9 cellular contexts compared by ENCODE assay signal in genomic region chr1:202034683-202035462, GRCh38. TPM values are rescaled to one million over a fixed set of nuclear protein-coding genes. Genes with fewer than 3 reads are reported as not detected.
DNase-seq lines count a peak whose midpoint lies in the region; ATAC-seq, FAIRE-seq and TF ChIP-seq lines count a peak whose summit lies in the region.
"Had no signal": no experiment of that assay in that cellular context is flagged by ENCODE, and none has a peak within 500 bp of the region (broad histone marks: within the 10 kb centered on the region; RNA-seq: fewer than 3 reads in every experiment).

No MANE protein-coding gene starts in this region.

- H3K4me2 ChIP-seq in GM12878 (ENCODE audit: control insufficient read depth, insufficient read depth): no peak overlapping the region
- H3K4me2 ChIP-seq in H9 (ENCODE audit: insufficient read depth, insufficient read length, low read length): no peak overlapping the region

- no peak overlapping the region for H3K18ac ChIP-seq in H9 (ENCODE audit: insufficient read length, low read depth, low read length)

- H3K79me1 ChIP-seq in H9 (ENCODE audit: insufficient read depth, low read depth, low read length, poor library complexity, severe bottlenecking): no peaks in the 10 kb centered on the region

- no peak overlapping the region for H3T11ph ChIP-seq in H9 (ENCODE audit: low read length)

- H2BK5ac ChIP-seq in H9 (ENCODE audit: insufficient read length, low read length): no peak overlapping the region

- no peaks in the 10 kb centered on the region for H3K27me3 ChIP-seq in GM12878 (replicated peaks in 1 of 2; ENCODE audit: control insufficient read depth in 2 of 2, insufficient read depth in 2 of 2, low read length in 1 of 2)
- H3K27me3 ChIP-seq in aorta (ENCODE audit: control insufficient read depth in 1 of 2, insufficient read depth in 2 of 2, low read length in 1 of 2): no peaks in the 10 kb centered on the region
- H3K27me3 ChIP-seq in H9 (ENCODE audit: insufficient read depth, low read length): no peaks in the 10 kb centered on the region

- no TSS peak for BruUV-seq in GM12878 (replicated peaks; lab: Mats Ljungman, UMichigan)

- H4K8ac ChIP-seq in H9 (replicated peaks; ENCODE audit: insufficient read length, low read depth, low read length): no peak overlapping the region

- CTCF ChIA-PET in GM10248 (lab: Yijun Ruan, JAX) (interaction anchor here (1.2 to 1.3 kb wide), 2 partner anchors 35 to 101 kb away, joined by 3 to 5 read pairs; no protein-coding TSS in a partner anchor), GM12878 (lab: Yijun Ruan, JAX) (interaction anchor here (0.6 to 1.4 kb wide), 3 partner anchors 26 to 38 kb away, joined by 3 to 5 read pairs (median 3); no protein-coding TSS in a partner anchor)

- H3K4me3 ChIP-seq in GM12878 (no peak overlapping the region), aorta (ENCODE audit: low read length in 2 of 2) (no peak overlapping the region)

- no peak overlapping the region for H3K4ac ChIP-seq in H9 (ENCODE audit: low read depth, low read length)

- peak; percentile 92 for TF ChIP-seq EP300 in Ishikawa (IDR thresholded peaks at IDR 0.05; ENCODE audit: borderline replicate concordance)
- TF ChIP-seq EP300 in GM12878 (IDR thresholded peaks at IDR 0.05; ENCODE audit: borderline replicate concordance in 1 of 2, control insufficient read depth in 1 of 2, low read depth in 2 of 2, low read length in 2 of 2): 0 out of 4 replicates have a peak, but pooled peaks of 1 of the 2 experiments have one; percentile 41

- no peak overlapping the region for H3K23ac ChIP-seq in H9 (ENCODE audit: insufficient read length, low read depth, low read length)

- H3K4me1 Mint-ChIP-seq in stimulated activated naive CD8-positive, alpha-beta T cell treated with anti-CD3 and anti-CD28 coated beads, Interleukin-15, amount 100 ng/mL, for 72 hours: no peaks in the 10 kb centered on the region
- peaks cover 5 to 10% of the 10 kb centered on the region in 2 experiments for H3K4me1 Mint-ChIP-seq in H9
- H3K4me1 Mint-ChIP-seq: neural crest cell had no signal

- 20% methylated on average over 20 of the region's 20 CpGs for WGBS in GM12878 (ENCODE audit: insufficient coverage, insufficient replicate concordance, low lambda C conversion rate, missing lambda C conversion rate)
- 6 to 9% methylated on average over 20 of the region's 20 CpGs for WGBS in aorta, 2 donors
- no CpG with 5 or more reads among the region's 20 CpGs for WGBS in H9 (ENCODE audit: extremely low coverage, insufficient read length, low lambda C conversion rate)

- no peak overlapping the region for H3K4me3 Mint-ChIP-seq in stimulated activated naive CD8-positive, alpha-beta T cell treated with anti-CD3 and anti-CD28 coated beads, Interleukin-15, amount 100 ng/mL, for 72 hours
- no peak overlapping the region for H3K4me3 Mint-ChIP-seq in H9
- H3K4me3 Mint-ChIP-seq: neural crest cell had no signal

- no peak overlapping the region for H2BK12ac ChIP-seq in H9 (ENCODE audit: insufficient read length, low read depth, low read length)

- no peak overlapping the region for H2BK120ac ChIP-seq in H9 (ENCODE audit: low read depth, low read length, poor library complexity, severe bottlenecking)

- no peaks in the 10 kb centered on the region for H3K9me3 Mint-ChIP-seq in stimulated activated naive CD8-positive, alpha-beta T cell treated with anti-CD3 and anti-CD28 coated beads, Interleukin-15, amount 100 ng/mL, for 72 hours
- H3K9me3 Mint-ChIP-seq in H9: no peaks in the 10 kb centered on the region
- H3K9me3 Mint-ChIP-seq: neural crest cell had no signal

- no peak overlapping the region for H2BK20ac ChIP-seq in H9 (ENCODE audit: low read depth, low read length, poor library complexity, severe bottlenecking)

- no peak overlapping the region for H3K27ac Mint-ChIP-seq in stimulated activated naive CD8-positive, alpha-beta T cell treated with anti-CD3 and anti-CD28 coated beads, Interleukin-15, amount 100 ng/mL, for 72 hours
- no peak overlapping the region for H3K27ac Mint-ChIP-seq in H9

- no peak overlapping the region for H3K56ac ChIP-seq in H9 (ENCODE audit: insufficient read length, low read depth, low read length)

- H3K9me3 ChIP-seq in GM12878 (replicated peaks; ENCODE audit: control insufficient read depth, insufficient read depth, low read length): no peaks in the 10 kb centered on the region; the same call in 2 of the 3 replicates
- H3K9me3 ChIP-seq in aorta (ENCODE audit: control insufficient read depth, low read length): no peaks in the 10 kb centered on the region
- no peaks in the 10 kb centered on the region for H3K9me3 ChIP-seq in H9 (ENCODE audit: control insufficient read depth, low read depth, low read length)

- SMC1A ChIA-PET in GM12878 (lab: Charles Lee; ENCODE audit: uncharacterized antibody, unreplicated experiment): interaction anchor here (0.8 to 2.4 kb wide), 7 partner anchors 21 to 120 kb away, joined by 3 to 12 read pairs (median 4); partner anchors contain the start of gene ELF3

- no peaks in the 10 kb centered on the region for H3K23me2 ChIP-seq in H9 (ENCODE audit: insufficient read length, low read depth, low read length, poor library complexity, severe bottlenecking)

- H3K4me1 ChIP-seq in GM12878 (ENCODE audit: control insufficient read depth, insufficient read depth, low read length) (peaks cover 13% of the 10 kb centered on the region), aorta (ENCODE audit: control insufficient read depth in 1 of 2, insufficient read depth in 2 of 2, low read length in 2 of 2) (no peaks in the 10 kb centered on the region), H9 (ENCODE audit: insufficient read depth, low read length) (no peaks in the 10 kb centered on the region; the same call in none of the 2 replicates)

- H3K27ac ChIP-seq in GM12878 (ENCODE audit: control insufficient read depth, insufficient read depth): no peak overlapping the region
- H3K27ac ChIP-seq in aorta (ENCODE audit: low read depth in 1 of 2, low read length in 2 of 2): peak overlapping the region; percentile 1 to 83
- H3K27ac ChIP-seq in H9 (ENCODE audit: insufficient read length, low read depth, low read length): no peak overlapping the region

- no peaks in the 10 kb centered on the region for H3K36me3 Mint-ChIP-seq in H9 (ENCODE audit: insufficient read depth in 1 of 3, low read depth in 3 of 3)

- POLR2A ChIA-PET in GM10248 (lab: Yijun Ruan, JAX): no interaction called here
- POLR2A ChIA-PET in GM12878 (lab: Charles Lee): interaction anchor here (0.7 to 1.8 kb wide), 6 partner anchors 10 to 628 kb away, joined by 3 to 12 read pairs (median 4); partner anchors contain the start of genes ELF3 and PTPN7

- no peak overlapping the region for H4K5ac ChIP-seq in H9 (ENCODE audit: insufficient read length, low read depth, low read length)

- H3K27me3 Mint-ChIP-seq in stimulated activated naive CD8-positive, alpha-beta T cell treated with anti-CD3 and anti-CD28 coated beads, Interleukin-15, amount 100 ng/mL, for 72 hours: no peaks in the 10 kb centered on the region
- H3K27me3 Mint-ChIP-seq in H9 (ENCODE audit: low read depth): no peaks in the 10 kb centered on the region

- peak; percentile 28; the same call in 1 of the 2 replicates for TF ChIP-seq RAD21 in Ishikawa (IDR thresholded peaks at IDR 0.05; ENCODE audit: low read depth)
- TF ChIP-seq RAD21 in GM12878 (IDR thresholded peaks at IDR 0.05; ENCODE audit: insufficient read depth, low read depth, low read length): no peak

- no peak overlapping the region for H2BK15ac ChIP-seq in H9 (ENCODE audit: low read depth, low read length)

- H3K79me2 ChIP-seq in GM12878 (ENCODE audit: control insufficient read depth, insufficient read depth, low read length) (no peaks in the 10 kb centered on the region), H9 (ENCODE audit: insufficient read depth, low read length) (no peaks in the 10 kb centered on the region)

- no peak for TF ChIP-seq POLR2A in GM12878 (IDR thresholded peaks at IDR 0.05; ENCODE audit: low read depth, low read length)

- no peak overlapping the region for H4K91ac ChIP-seq in H9 (ENCODE audit: insufficient read length, low read depth, low read length)

- H2AK5ac ChIP-seq in H9 (ENCODE audit: insufficient read length, low read length): no peak overlapping the region

- H3K36me3 ChIP-seq in GM12878 (ENCODE audit: control insufficient read depth in 2 of 2, insufficient read depth in 2 of 2, low read length in 1 of 2): no peaks in the 10 kb centered on the region
- H3K36me3 ChIP-seq in aorta (ENCODE audit: control insufficient read depth in 1 of 2, insufficient read depth in 2 of 2, low read length in 1 of 2): no peaks in the 10 kb centered on the region

- ATAC-seq in GM12878: peak; percentile 89
- peak; percentile 97 for ATAC-seq in left lobe of liver
- peak; percentile 92 for ATAC-seq in aorta (ENCODE audit: low FRiP score)
- no peak for ATAC-seq in stimulated activated naive CD8-positive, alpha-beta T cell treated with anti-CD3 and anti-CD28 coated beads, Interleukin-15, amount 100 ng/mL, for 72 hours
- no peak for ATAC-seq in HG02870 (IDR thresholded peaks at IDR 0.05; ENCODE audit: unreplicated experiment)

- H3K9ac ChIP-seq in GM12878 (ENCODE audit: control insufficient read depth, insufficient read depth, low read length) (no peak overlapping the region), H9 (ENCODE audit: extremely low read depth, insufficient read length, low read length) (no peak overlapping the region)

- RAD21 ChIA-PET in GM12878 (lab: Charles Lee; ENCODE audit: unreplicated experiment): interaction anchor here (0.8 to 1.6 kb wide), 5 partner anchors 9 to 78 kb away, joined by 3 to 14 read pairs (median 3); partner anchors contain the start of gene ELF3

- H2AFZ ChIP-seq in GM12878 (ENCODE audit: control insufficient read depth, low read depth, low read length) (no peak overlapping the region), H9 (ENCODE audit: low read length) (no peak overlapping the region)

- DNase-seq in GM10248 (ENCODE audit: extremely low spot score) (peak; percentile 66), GM12878 (ENCODE audit: low read depth, low spot score) (peak; percentile 35), left lobe of liver (ENCODE audit: low spot score) (peak; percentile 93), aorta (peak; percentile 93 to 96), H9 (no peak)
- DNase-seq in stimulated activated naive CD8-positive, alpha-beta T cell treated with anti-CD3 and anti-CD28 coated beads, Interleukin-15, amount 100 ng/mL, for 72 hours: no peak

- intact Hi-C loops in GM12878 (cut with micrococcal nuclease; ENCODE audit: unreplicated experiment) (no loop called here), aorta (cut with DNase I) (no loop called here)

- H4K20me1 ChIP-seq in GM12878 (ENCODE audit: control insufficient read depth, insufficient read depth) (no peaks in the 10 kb centered on the region), H9 (ENCODE audit: control insufficient read depth, insufficient read depth, insufficient read length) (no peaks in the 10 kb centered on the region)

- no peak for FAIRE-seq in GM12878 (lab: Jason Lieb, UNC)

- in situ Hi-C loops in GM12878 (cut with MboI): no loop called here

- TF ChIP-seq CTCF in GM10248 (IDR thresholded peaks at IDR 0.05; ENCODE audit: control extremely low read depth, extremely low read depth, low read depth, missing control alignments) (no peak), GM12878 (IDR thresholded peaks at IDR 0.05 in 2 of 3, conservative IDR thresholded peaks at IDR 0.05 in 1 of 3; ENCODE audit: control insufficient read depth in 2 of 3, extremely low read depth in 1 of 3, insufficient read depth in 1 of 3, low read depth in 3 of 3, low read length in 3 of 3) (no peak), H9 (conservative IDR thresholded peaks at IDR 0.05) (no peak)

- no peak overlapping the region; the same call in 1 of the 2 replicates for H3K14ac ChIP-seq in H9 (ENCODE audit: insufficient read depth, low read length)

RNA-seq across cellular contexts. Expression of gene ELF3, which starts 24.5 kb away (rescaled TPM):
- 1.4 and 1.7 TPM in 2 replicates for total RNA-seq in GM12878 (2013; cell fraction: nucleolus; rRNA removed)
- 0.40 and 0.93 TPM in 2 replicates for total RNA-seq in GM12878 (2014; rRNA removed)
- total RNA-seq in GM12878 (2014; rRNA removed; fragmentation: Illumina TruSeq; extraction: Trizol): 0.58 and 0.97 TPM in 2 replicates
- total RNA-seq in GM12878 (2021): 1.1 and 2.4 TPM in 2 replicates
- 0.22 TPM for polyA plus RNA-seq in GM12878 (2011; ENCODE audit: low read depth)
- polyA plus RNA-seq in GM12878 (2011; rRNA removed): 8.9 and 14.3 TPM in 2 replicates
- 19.5 and 23.0 TPM in 2 replicates for polyA plus RNA-seq in GM12878 (2011; cell fraction: cytosol; rRNA removed)
- polyA plus RNA-seq in GM12878 (2011; cell fraction: nucleus; rRNA removed): 52.6 and 56.4 TPM in 2 replicates
- polyA plus RNA-seq in GM12878 (2012): 0.22 and 0.52 TPM in 2 replicates
- polyA plus RNA-seq in GM12878 (2014; fragmentation: Illumina TruSeq; extraction: Trizol): 0.13 and 0.94 TPM in 2 replicates
- polyA plus RNA-seq in GM12878 (2014; fragmentation: Nextera tagmentation; extraction: Ambion mirVana): under 1 TPM in 1 of 2 experiments, not detected in 1; 0.07 TPM
- 0.68 and 1.1 TPM in 2 replicates for polyA plus RNA-seq in GM12878 (2014; rRNA removed)
- under 1 TPM; 0.12 to 0.39 TPM for polyA plus RNA-seq in GM12878 (2016; fragmentation: Nextera tagmentation; extraction: Ambion mirVana)
- polyA minus RNA-seq in GM12878 (2011; rRNA and poly(A)+ RNA removed): 13.1 and 27.0 TPM in 2 replicates
- 5.7 and 9.1 TPM in 2 replicates for polyA minus RNA-seq in GM12878 (2011; cell fraction: cytosol; rRNA and poly(A)+ RNA removed)
- polyA minus RNA-seq in GM12878 (2011; cell fraction: nucleus; rRNA and poly(A)+ RNA removed): 17.2 and 27.5 TPM in 2 replicates
- total RNA-seq in left lobe of liver: 16.2 TPM
- under 1 TPM; 0.27 to 0.68 TPM for total RNA-seq in aorta
- 10 to 100 TPM in 1 of 2 donors, 1 to 10 TPM in 1; 2.3 to 50.6 TPM for polyA plus RNA-seq in aorta
- 9.1 and 10.4 TPM in 2 replicates for total RNA-seq in H9 (2021)

RNA-seq across cellular contexts. Expression of gene RNPEP, which starts 52.4 kb away (rescaled TPM):
- 27.9 and 30.7 TPM in 2 replicates for total RNA-seq in GM12878 (2013; cell fraction: nucleolus; rRNA removed)
- 38.1 and 38.5 TPM in 2 replicates for total RNA-seq in GM12878 (2014; rRNA removed)
- total RNA-seq in GM12878 (2014; rRNA removed; fragmentation: Illumina TruSeq; extraction: Trizol): 24.5 and 25.2 TPM in 2 replicates
- 45.6 and 47.7 TPM in 2 replicates for total RNA-seq in GM12878 (2021)
- polyA plus RNA-seq in GM12878 (2011; ENCODE audit: low read depth): 24.7 TPM
- polyA plus RNA-seq in GM12878 (2011; rRNA removed): 31.9 and 47.8 TPM in 2 replicates
- polyA plus RNA-seq in GM12878 (2011; cell fraction: cytosol; rRNA removed): 39.6 and 56.8 TPM in 2 replicates
- 41.7 and 51.7 TPM in 2 replicates for polyA plus RNA-seq in GM12878 (2011; cell fraction: nucleus; rRNA removed)
- polyA plus RNA-seq in GM12878 (2012): 33.8 and 36.3 TPM in 2 replicates
- 58.6 and 71.0 TPM in 2 replicates for polyA plus RNA-seq in GM12878 (2014; fragmentation: Illumina TruSeq; extraction: Trizol)
- 10 to 100 TPM; 18.3 to 21.6 TPM for polyA plus RNA-seq in GM12878 (2014; fragmentation: Nextera tagmentation; extraction: Ambion mirVana)
- 40.8 and 41.5 TPM in 2 replicates for polyA plus RNA-seq in GM12878 (2014; rRNA removed)
- polyA plus RNA-seq in GM12878 (2016; fragmentation: Nextera tagmentation; extraction: Ambion mirVana): 10 to 100 TPM; 62.8 to 68.2 TPM
- polyA minus RNA-seq in GM12878 (2011; rRNA and poly(A)+ RNA removed): 32.0 and 39.9 TPM in 2 replicates
- 17.9 and 27.0 TPM in 2 replicates for polyA minus RNA-seq in GM12878 (2011; cell fraction: cytosol; rRNA and poly(A)+ RNA removed)
- polyA minus RNA-seq in GM12878 (2011; cell fraction: nucleus; rRNA and poly(A)+ RNA removed): 8.7 and 11.4 TPM in 2 replicates
- total RNA-seq in left lobe of liver: 36.3 TPM
- total RNA-seq in aorta: 10 to 100 TPM; 28.0 to 43.1 TPM
- polyA plus RNA-seq in aorta: 10 to 100 TPM; 29.1 to 31.6 TPM
- 49.2 and 49.9 TPM in 2 replicates for total RNA-seq in H9 (2021)

Comparison
In these comparisons a context has a peak if more than half of its experiments do, and no peak if none do; other contexts are left out.
1. DNase-seq: peak in GM10248 (single experiment), GM12878 (single experiment), left lobe of liver (single experiment) and aorta (2 of 2); none in stimulated activated naive CD8-positive, alpha-beta T cell treated with anti-CD3 and anti-CD28 coated beads, Interleukin-15, amount 100 ng/mL, for 72 hours (0 of 2) and H9 (single experiment).
2. ATAC-seq: peak in GM12878 (single experiment), left lobe of liver (single experiment) and aorta (single experiment); none in stimulated activated naive CD8-positive, alpha-beta T cell treated with anti-CD3 and anti-CD28 coated beads, Interleukin-15, amount 100 ng/mL, for 72 hours (single experiment) and HG02870 (single experiment).
3. H3K27ac ChIP-seq: peak in aorta (2 of 2); none in GM12878 (single experiment) and H9 (single experiment).